19 cellular contexts compared by ENCODE assay signal in genomic region chr1:196655494-196655893, GRCh38. TPM values are rescaled to one million over a fixed set of nuclear protein-coding genes. Genes with fewer than 3 reads are reported as not detected.
"Had no signal": no experiment of that assay in that cellular context is flagged by ENCODE, and none has a peak within 500 bp of the region (broad histone marks: within the 10 kb centered on the region; RNA-seq: fewer than 3 reads in every experiment).

No MANE protein-coding gene starts in this region.

- H3K4me1 Mint-ChIP-seq: neural crest cell had no signal

- H3K27me3 ChIP-seq: cardiac muscle cell, esophagus muscularis mucosa, foreskin keratinocyte had no signal

- H3K4me3 Mint-ChIP-seq: activated CD4-positive, alpha-beta memory T cell treated with anti-CD3 and anti-CD28 coated beads for 36 hours; activated CD4-positive, alpha-beta T cell treated with anti-CD3 and anti-CD28 coated beads for 36 hours; activated CD8-positive, alpha-beta memory T cell treated with anti-CD3 and anti-CD28 coated beads, Interleukin-2, amount 10 ng/mL, durations not matched to agents 7 days and 5 days; activated naive CD4-positive, alpha-beta T cell treated with anti-CD3 and anti-CD28 coated beads, Interleukin-2, amount 10 ng/mL, durations not matched to agents 7 days and 5 days; neural crest cell; T-helper 1 cell treated with Interleukin-12 subunit alpha and Interleukin-12 subunit beta and Interleukin-4 antibody, amounts not matched to agents 30 μg/mL and 1 μg/mL, for 36 hours; type B pancreatic cell had no signal

- H3K27ac Mint-ChIP-seq: activated CD4-positive, alpha-beta memory T cell treated with anti-CD3 and anti-CD28 coated beads for 36 hours; activated CD4-positive, alpha-beta T cell treated with anti-CD3 and anti-CD28 coated beads for 36 hours; activated CD8-positive, alpha-beta memory T cell treated with anti-CD3 and anti-CD28 coated beads, Interleukin-2, amount 10 ng/mL, durations not matched to agents 7 days and 5 days; activated naive CD4-positive, alpha-beta T cell treated with anti-CD3 and anti-CD28 coated beads, Interleukin-2, amount 10 ng/mL, durations not matched to agents 7 days and 5 days; T-helper 1 cell treated with Interleukin-12 subunit alpha and Interleukin-12 subunit beta and Interleukin-4 antibody, amounts not matched to agents 30 μg/mL and 1 μg/mL, for 36 hours; type B pancreatic cell had no signal

- DNase-seq: activated CD4-positive, alpha-beta memory T cell treated with anti-CD3 and anti-CD28 coated beads for 36 hours; activated CD4-positive, alpha-beta T cell treated with anti-CD3 and anti-CD28 coated beads for 36 hours; activated CD8-positive, alpha-beta memory T cell treated with anti-CD3 and anti-CD28 coated beads, Interleukin-2, amount 10 ng/mL, durations not matched to agents 7 days and 5 days; activated naive CD4-positive, alpha-beta T cell treated with anti-CD3 and anti-CD28 coated beads, Interleukin-2, amount 10 ng/mL, durations not matched to agents 7 days and 5 days; activated T-cell treated with anti-CD3 and anti-CD28 coated beads, Interleukin-2, amount 50 U/mL, for 1 hour; foreskin keratinocyte; glutamatergic neuron; kidney glomerular epithelial cell; retina; stimulated activated CD4-positive, alpha-beta T cell treated with anti-CD3 and anti-CD28 coated beads, Interleukin-4, amount 100 ng/mL, for 4 hours; stimulated activated CD8-positive, alpha-beta memory T cell treated with anti-CD3 and anti-CD28 coated beads, Interleukin-4, amount 100 ng/mL, for 48 hours; stimulated activated naive CD8-positive, alpha-beta T cell treated with anti-CD3 and anti-CD28 coated beads, Interleukin-15, Interleukin-2, amounts not matched to agents 100 U/mL and 50 U/mL, for 24 hours had no signal

- H3K4me1 ChIP-seq: parathyroid adenoma had no signal

- H3K36me3 ChIP-seq: cardiac muscle cell, esophagus muscularis mucosa had no signal

- H2AFZ ChIP-seq: parathyroid adenoma had no signal

- H3K27ac ChIP-seq: cardiac muscle cell, esophagus muscularis mucosa, foreskin keratinocyte, parathyroid adenoma had no signal

- H3K4me3 ChIP-seq: cardiac muscle cell, smooth muscle cell had no signal

- H3K36me3 Mint-ChIP-seq: activated CD4-positive, alpha-beta memory T cell treated with anti-CD3 and anti-CD28 coated beads for 36 hours; activated CD8-positive, alpha-beta memory T cell treated with anti-CD3 and anti-CD28 coated beads, Interleukin-2, amount 10 ng/mL, durations not matched to agents 7 days and 5 days; activated naive CD4-positive, alpha-beta T cell treated with anti-CD3 and anti-CD28 coated beads, Interleukin-2, amount 10 ng/mL, durations not matched to agents 7 days and 5 days; type B pancreatic cell had no signal

- H3K79me2 ChIP-seq: parathyroid adenoma had no signal

- H3K9me3 Mint-ChIP-seq: activated CD4-positive, alpha-beta memory T cell treated with anti-CD3 and anti-CD28 coated beads for 36 hours; activated naive CD4-positive, alpha-beta T cell treated with anti-CD3 and anti-CD28 coated beads, Interleukin-2, amount 10 ng/mL, durations not matched to agents 7 days and 5 days; neural crest cell; T-helper 1 cell treated with Interleukin-12 subunit alpha and Interleukin-12 subunit beta and Interleukin-4 antibody, amounts not matched to agents 30 μg/mL and 1 μg/mL, for 36 hours; type B pancreatic cell had no signal

- H3K27me3 Mint-ChIP-seq: activated CD4-positive, alpha-beta memory T cell treated with anti-CD3 and anti-CD28 coated beads for 36 hours; activated CD4-positive, alpha-beta T cell treated with anti-CD3 and anti-CD28 coated beads for 36 hours; activated CD8-positive, alpha-beta memory T cell treated with anti-CD3 and anti-CD28 coated beads, Interleukin-2, amount 10 ng/mL, durations not matched to agents 7 days and 5 days; activated naive CD4-positive, alpha-beta T cell treated with anti-CD3 and anti-CD28 coated beads, Interleukin-2, amount 10 ng/mL, durations not matched to agents 7 days and 5 days; type B pancreatic cell had no signal

- H3K9me3 ChIP-seq: esophagus muscularis mucosa had no signal

- ATAC-seq: activated CD4-positive, alpha-beta T cell treated with anti-CD3 and anti-CD28 coated beads for 36 hours; activated CD8-positive, alpha-beta memory T cell treated with anti-CD3 and anti-CD28 coated beads, Interleukin-2, amount 10 ng/mL, durations not matched to agents 7 days and 5 days; foreskin keratinocyte; stimulated activated naive CD8-positive, alpha-beta T cell treated with anti-CD3 and anti-CD28 coated beads, Interleukin-15, Interleukin-2, amounts not matched to agents 100 U/mL and 50 U/mL, for 24 hours had no signal

- H3K9ac ChIP-seq: parathyroid adenoma had no signal

RNA-seq across cellular contexts. Expression of gene CFH, which starts 3.7 kb away (rescaled TPM):
- total RNA-seq: neural crest cell had no signal

RNA-seq across cellular contexts. Expression of gene KCNT2, which starts 47.3 kb away (rescaled TPM):
- total RNA-seq: activated CD4-positive, alpha-beta memory T cell treated with anti-CD3 and anti-CD28 coated beads for 36 hours; activated CD8-positive, alpha-beta memory T cell treated with anti-CD3 and anti-CD28 coated beads, Interleukin-2, amount 10 ng/mL, durations not matched to agents 7 days and 5 days; foreskin keratinocyte had no signal
- polyA plus RNA-seq: foreskin keratinocyte had no signal
